1 cellular context compared by ENCODE assay signal in genomic region chr17:20908373-20909273, GRCh38.
TF ChIP-seq lines count a peak whose summit lies in the region.

No MANE protein-coding gene starts in this region.

TF ChIP-seq in HEK293, 187 proteins besides CTCF, POLR2A, EP300 and RAD21 (continued from another document and continues in another):
- TF ChIP-seq, protein P1, sequence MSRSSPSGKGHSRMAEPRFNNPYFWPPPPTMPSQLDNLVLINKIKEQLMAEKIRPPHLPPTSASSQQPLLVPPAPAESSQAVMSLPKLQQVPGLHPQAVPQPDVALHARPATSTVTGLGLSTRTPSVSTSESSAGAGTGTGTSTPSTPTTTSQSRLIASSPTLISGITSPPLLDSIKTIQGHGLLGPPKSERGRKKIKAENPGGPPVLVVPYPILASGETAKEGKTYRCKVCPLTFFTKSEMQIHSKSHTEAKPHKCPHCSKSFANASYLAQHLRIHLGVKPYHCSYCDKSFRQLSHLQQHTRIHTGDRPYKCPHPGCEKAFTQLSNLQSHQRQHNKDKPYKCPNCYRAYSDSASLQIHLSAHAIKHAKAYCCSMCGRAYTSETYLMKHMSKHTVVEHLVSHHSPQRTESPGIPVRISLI (tag by site-specific recombination; IDR thresholded peaks at IDR 0.05) = no peak
- TF ChIP-seq HIC1 (tag by site-specific recombination; IDR thresholded peaks at IDR 0.05) (peak; percentile 54), ZNF529 (tag by site-specific recombination; IDR thresholded peaks at IDR 0.05; ENCODE audit: insufficient replicate concordance) (no peak), ZNF416 (tag by site-specific recombination; IDR thresholded peaks at IDR 0.05) (no peak), HOXA7 (CRISPR knock-in tag; IDR thresholded peaks at IDR 0.05; ENCODE audit: borderline replicate concordance) (no peak), ZNF48 (tag by site-specific recombination; IDR thresholded peaks at IDR 0.05) (no peak), ZNF768 (tag by site-specific recombination; IDR thresholded peaks at IDR 0.05) (no peak), KLF1 (tag by site-specific recombination; IDR thresholded peaks at IDR 0.05) (0 out of 2 replicates have a peak, but pooled peaks have one; percentile 23), ZNF621 (tag by site-specific recombination; IDR thresholded peaks at IDR 0.05) (no peak), SP3 (tag by site-specific recombination; IDR thresholded peaks at IDR 0.05) (peak; percentile 35; the same call in 1 of the 2 replicates), ZNF658 (tag by site-specific recombination; IDR thresholded peaks at IDR 0.05) (no peak), ZFP3 (tag by site-specific recombination; IDR thresholded peaks at IDR 0.05; ENCODE audit: low read depth) (no peak), ZNF843 (tag by site-specific recombination; IDR thresholded peaks at IDR 0.05) (no peak), ZNF747 (tag by site-specific recombination; IDR thresholded peaks at IDR 0.05) (no peak), PRDM10 (tag by site-specific recombination; IDR thresholded peaks at IDR 0.05) (no peak; the same call in 1 of the 2 replicates), ZIC2 (tag by site-specific recombination; IDR thresholded peaks at IDR 0.05) (peak; percentile 88), ZNF121 (tag by site-specific recombination; IDR thresholded peaks at IDR 0.05) (no peak), ZNF660 (tag by site-specific recombination; IDR thresholded peaks at IDR 0.05) (peak; percentile 74; the same call in 1 of the 2 replicates), ZNF639 (tag by site-specific recombination; IDR thresholded peaks at IDR 0.05) (no peak), ZSCAN5A (tag by site-specific recombination; IDR thresholded peaks at IDR 0.05) (0 out of 2 replicates have a peak, but pooled peaks have one; percentile 22), ZNF521 (tag by site-specific recombination; IDR thresholded peaks at IDR 0.05) (no peak), ZNF670 (tag by site-specific recombination; IDR thresholded peaks at IDR 0.05; ENCODE audit: low read depth) (no peak), TCF7L2 (IDR thresholded peaks at IDR 0.05; ENCODE audit: borderline replicate concordance, low read depth, low read length) (no peak), ZNF830 (tag by site-specific recombination; IDR thresholded peaks at IDR 0.05; ENCODE audit: low read depth) (no peak), GLIS1 (tag by site-specific recombination; IDR thresholded peaks at IDR 0.05) (peak; percentile 89), GFI1B (tag by site-specific recombination; IDR thresholded peaks at IDR 0.05) (no peak)
- TF ChIP-seq, protein P2, sequence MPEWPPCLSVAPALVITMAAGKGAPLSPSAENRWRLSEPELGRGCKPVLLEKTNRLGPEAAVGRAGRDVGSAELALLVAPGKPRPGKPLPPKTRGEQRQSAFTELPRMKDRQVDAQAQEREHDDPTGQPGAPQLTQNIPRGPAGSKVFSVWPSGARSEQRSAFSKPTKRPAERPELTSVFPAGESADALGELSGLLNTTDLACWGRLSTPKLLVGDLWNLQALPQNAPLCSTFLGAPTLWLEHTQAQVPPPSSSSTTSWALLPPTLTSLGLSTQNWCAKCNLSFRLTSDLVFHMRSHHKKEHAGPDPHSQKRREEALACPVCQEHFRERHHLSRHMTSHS (tag by site-specific recombination; IDR thresholded peaks at IDR 0.05) = no peak
- TF ChIP-seq, protein P3, sequence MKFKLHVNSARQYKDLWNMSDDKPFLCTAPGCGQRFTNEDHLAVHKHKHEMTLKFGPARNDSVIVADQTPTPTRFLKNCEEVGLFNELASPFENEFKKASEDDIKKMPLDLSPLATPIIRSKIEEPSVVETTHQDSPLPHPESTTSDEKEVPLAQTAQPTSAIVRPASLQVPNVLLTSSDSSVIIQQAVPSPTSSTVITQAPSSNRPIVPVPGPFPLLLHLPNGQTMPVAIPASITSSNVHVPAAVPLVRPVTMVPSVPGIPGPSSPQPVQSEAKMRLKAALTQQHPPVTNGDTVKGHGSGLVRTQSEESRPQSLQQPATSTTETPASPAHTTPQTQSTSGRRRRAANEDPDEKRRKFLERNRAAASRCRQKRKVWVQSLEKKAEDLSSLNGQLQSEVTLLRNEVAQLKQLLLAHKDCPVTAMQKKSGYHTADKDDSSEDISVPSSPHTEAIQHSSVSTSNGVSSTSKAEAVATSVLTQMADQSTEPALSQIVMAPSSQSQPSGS (tag by site-specific recombination; IDR thresholded peaks at IDR 0.05; ENCODE audit: low read depth) = peak; percentile 86
- TF ChIP-seq, protein P4, sequence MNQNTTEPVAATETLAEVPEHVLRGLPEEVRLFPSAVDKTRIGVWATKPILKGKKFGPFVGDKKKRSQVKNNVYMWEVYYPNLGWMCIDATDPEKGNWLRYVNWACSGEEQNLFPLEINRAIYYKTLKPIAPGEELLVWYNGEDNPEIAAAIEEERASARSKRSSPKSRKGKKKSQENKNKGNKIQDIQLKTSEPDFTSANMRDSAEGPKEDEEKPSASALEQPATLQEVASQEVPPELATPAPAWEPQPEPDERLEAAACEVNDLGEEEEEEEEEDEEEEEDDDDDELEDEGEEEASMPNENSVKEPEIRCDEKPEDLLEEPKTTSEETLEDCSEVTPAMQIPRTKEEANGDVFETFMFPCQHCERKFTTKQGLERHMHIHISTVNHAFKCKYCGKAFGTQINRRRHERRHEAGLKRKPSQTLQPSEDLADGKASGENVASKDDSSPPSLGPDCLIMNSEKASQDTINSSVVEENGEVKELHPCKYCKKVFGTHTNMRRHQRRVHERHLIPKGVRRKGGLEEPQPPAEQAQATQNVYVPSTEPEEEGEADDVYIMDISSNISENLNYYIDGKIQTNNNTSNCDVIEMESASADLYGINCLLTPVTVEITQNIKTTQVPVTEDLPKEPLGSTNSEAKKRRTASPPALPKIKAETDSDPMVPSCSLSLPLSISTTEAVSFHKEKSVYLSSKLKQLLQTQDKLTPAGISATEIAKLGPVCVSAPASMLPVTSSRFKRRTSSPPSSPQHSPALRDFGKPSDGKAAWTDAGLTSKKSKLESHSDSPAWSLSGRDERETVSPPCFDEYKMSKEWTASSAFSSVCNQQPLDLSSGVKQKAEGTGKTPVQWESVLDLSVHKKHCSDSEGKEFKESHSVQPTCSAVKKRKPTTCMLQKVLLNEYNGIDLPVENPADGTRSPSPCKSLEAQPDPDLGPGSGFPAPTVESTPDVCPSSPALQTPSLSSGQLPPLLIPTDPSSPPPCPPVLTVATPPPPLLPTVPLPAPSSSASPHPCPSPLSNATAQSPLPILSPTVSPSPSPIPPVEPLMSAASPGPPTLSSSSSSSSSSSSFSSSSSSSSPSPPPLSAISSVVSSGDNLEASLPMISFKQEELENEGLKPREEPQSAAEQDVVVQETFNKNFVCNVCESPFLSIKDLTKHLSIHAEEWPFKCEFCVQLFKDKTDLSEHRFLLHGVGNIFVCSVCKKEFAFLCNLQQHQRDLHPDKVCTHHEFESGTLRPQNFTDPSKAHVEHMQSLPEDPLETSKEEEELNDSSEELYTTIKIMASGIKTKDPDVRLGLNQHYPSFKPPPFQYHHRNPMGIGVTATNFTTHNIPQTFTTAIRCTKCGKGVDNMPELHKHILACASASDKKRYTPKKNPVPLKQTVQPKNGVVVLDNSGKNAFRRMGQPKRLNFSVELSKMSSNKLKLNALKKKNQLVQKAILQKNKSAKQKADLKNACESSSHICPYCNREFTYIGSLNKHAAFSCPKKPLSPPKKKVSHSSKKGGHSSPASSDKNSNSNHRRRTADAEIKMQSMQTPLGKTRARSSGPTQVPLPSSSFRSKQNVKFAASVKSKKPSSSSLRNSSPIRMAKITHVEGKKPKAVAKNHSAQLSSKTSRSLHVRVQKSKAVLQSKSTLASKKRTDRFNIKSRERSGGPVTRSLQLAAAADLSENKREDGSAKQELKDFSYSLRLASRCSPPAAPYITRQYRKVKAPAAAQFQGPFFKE (tag by site-specific recombination; IDR thresholded peaks at IDR 0.05; ENCODE audit: borderline replicate concordance) = no peak
- TF ChIP-seq, protein P5, sequence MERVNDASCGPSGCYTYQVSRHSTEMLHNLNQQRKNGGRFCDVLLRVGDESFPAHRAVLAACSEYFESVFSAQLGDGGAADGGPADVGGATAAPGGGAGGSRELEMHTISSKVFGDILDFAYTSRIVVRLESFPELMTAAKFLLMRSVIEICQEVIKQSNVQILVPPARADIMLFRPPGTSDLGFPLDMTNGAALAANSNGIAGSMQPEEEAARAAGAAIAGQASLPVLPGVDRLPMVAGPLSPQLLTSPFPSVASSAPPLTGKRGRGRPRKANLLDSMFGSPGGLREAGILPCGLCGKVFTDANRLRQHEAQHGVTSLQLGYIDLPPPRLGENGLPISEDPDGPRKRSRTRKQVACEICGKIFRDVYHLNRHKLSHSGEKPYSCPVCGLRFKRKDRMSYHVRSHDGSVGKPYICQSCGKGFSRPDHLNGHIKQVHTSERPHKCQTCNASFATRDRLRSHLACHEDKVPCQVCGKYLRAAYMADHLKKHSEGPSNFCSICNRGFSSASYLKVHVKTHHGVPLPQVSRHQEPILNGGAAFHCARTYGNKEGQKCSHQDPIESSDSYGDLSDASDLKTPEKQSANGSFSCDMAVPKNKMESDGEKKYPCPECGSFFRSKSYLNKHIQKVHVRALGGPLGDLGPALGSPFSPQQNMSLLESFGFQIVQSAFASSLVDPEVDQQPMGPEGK (tag by site-specific recombination; IDR thresholded peaks at IDR 0.05) = peak; percentile 98
